ENCODE assay signal across 1 cellular context in the genomic region with DNA sequence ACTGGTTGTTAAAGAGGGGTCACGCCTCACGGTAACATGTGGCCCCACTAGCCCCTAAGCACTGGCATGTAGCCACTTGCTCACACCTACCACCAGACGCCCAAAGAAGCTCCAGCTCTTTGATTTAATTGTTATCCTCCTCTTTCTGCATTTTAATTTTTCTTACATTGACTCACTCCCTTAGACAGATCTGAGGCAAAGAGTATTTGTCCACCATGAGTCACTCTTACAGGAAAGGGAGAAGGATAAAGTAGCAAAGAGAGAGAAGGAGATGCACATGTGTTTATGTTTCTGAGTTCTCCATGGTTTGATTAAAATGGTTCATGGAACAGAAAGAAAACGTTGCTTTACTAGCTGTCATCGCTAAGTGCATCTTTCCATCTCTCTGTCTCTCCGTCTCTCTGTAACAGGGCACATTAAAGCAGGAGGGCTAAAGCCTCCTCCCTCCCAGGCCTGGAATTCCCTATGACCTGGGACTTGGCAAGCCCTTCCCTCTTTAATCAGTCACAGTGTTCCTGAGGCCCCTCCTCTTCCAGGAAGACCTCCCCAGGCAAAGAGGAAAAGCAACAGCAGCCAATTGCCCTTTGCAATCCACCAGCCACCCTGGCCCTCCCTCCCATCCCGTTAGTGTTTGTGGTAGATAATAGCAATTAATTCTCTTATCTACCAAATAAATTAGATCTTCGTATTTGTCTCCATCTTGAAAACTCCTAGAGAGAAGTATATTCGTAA.
TF ChIP-seq lines count a peak whose summit lies in the region.

No MANE protein-coding gene starts in this region.

TF ChIP-seq in GM23338, 12 proteins besides CTCF, POLR2A, EP300 and RAD21 (continued from another document):
- TF ChIP-seq NANOG (IDR thresholded peaks at IDR 0.05; ENCODE audit: borderline replicate concordance) (no peak), EZH2phosphoT487 (IDR thresholded peaks at IDR 0.05; ENCODE audit: unreplicated experiment) (no peak), CREB1 (CRISPR knock-in tag; IDR thresholded peaks at IDR 0.05; ENCODE audit: low read depth) (no peak), EZH2 (IDR thresholded peaks at IDR 0.05; ENCODE audit: low read depth, unreplicated experiment) (no peak)
- TF ChIP-seq, protein P1, sequence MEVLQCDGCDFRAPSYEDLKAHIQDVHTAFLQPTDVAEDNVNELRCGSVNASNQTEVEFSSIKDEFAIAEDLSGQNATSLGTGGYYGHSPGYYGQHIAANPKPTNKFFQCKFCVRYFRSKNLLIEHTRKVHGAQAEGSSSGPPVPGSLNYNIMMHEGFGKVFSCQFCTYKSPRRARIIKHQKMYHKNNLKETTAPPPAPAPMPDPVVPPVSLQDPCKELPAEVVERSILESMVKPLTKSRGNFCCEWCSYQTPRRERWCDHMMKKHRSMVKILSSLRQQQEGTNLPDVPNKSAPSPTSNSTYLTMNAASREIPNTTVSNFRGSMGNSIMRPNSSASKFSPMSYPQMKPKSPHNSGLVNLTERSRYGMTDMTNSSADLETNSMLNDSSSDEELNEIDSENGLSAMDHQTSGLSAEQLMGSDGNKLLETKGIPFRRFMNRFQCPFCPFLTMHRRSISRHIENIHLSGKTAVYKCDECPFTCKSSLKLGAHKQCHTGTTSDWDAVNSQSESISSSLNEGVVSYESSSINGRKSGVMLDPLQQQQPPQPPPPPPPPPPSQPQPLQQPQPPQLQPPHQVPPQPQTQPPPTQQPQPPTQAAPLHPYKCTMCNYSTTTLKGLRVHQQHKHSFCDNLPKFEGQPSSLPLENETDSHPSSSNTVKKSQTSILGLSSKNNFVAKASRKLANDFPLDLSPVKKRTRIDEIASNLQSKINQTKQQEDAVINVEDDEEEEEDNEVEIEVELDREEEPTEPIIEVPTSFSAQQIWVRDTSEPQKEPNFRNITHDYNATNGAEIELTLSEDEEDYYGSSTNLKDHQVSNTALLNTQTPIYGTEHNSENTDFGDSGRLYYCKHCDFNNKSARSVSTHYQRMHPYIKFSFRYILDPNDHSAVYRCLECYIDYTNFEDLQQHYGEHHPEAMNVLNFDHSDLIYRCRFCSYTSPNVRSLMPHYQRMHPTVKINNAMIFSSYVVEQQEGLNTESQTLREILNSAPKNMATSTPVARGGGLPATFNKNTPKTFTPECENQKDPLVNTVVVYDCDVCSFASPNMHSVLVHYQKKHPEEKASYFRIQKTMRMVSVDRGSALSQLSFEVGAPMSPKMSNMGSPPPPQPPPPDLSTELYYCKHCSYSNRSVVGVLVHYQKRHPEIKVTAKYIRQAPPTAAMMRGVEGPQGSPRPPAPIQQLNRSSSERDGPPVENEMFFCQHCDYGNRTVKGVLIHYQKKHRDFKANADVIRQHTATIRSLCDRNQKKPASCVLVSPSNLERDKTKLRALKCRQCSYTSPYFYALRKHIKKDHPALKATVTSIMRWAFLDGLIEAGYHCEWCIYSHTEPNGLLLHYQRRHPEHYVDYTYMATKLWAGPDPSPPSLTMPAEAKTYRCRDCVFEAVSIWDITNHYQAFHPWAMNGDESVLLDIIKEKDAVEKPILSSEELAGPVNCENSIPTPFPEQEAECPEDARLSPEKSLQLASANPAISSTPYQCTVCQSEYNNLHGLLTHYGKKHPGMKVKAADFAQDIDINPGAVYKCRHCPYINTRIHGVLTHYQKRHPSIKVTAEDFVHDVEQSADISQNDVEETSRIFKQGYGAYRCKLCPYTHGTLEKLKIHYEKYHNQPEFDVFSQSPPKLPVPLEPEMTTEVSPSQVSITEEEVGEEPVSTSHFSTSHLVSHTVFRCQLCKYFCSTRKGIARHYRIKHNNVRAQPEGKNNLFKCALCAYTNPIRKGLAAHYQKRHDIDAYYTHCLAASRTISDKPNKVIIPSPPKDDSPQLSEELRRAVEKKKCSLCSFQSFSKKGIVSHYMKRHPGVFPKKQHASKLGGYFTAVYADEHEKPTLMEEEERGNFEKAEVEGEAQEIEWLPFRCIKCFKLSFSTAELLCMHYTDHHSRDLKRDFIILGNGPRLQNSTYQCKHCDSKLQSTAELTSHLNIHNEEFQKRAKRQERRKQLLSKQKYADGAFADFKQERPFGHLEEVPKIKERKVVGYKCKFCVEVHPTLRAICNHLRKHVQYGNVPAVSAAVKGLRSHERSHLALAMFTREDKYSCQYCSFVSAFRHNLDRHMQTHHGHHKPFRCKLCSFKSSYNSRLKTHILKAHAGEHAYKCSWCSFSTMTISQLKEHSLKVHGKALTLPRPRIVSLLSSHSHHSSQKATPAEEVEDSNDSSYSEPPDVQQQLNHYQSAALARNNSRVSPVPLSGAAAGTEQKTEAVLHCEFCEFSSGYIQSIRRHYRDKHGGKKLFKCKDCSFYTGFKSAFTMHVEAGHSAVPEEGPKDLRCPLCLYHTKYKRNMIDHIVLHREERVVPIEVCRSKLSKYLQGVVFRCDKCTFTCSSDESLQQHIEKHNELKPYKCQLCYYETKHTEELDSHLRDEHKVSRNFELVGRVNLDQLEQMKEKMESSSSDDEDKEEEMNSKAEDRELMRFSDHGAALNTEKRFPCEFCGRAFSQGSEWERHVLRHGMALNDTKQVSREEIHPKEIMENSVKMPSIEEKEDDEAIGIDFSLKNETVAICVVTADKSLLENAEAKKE (CRISPR knock-in tag; IDR thresholded peaks at IDR 0.05), result no peak
- TF ChIP-seq, protein P2, sequence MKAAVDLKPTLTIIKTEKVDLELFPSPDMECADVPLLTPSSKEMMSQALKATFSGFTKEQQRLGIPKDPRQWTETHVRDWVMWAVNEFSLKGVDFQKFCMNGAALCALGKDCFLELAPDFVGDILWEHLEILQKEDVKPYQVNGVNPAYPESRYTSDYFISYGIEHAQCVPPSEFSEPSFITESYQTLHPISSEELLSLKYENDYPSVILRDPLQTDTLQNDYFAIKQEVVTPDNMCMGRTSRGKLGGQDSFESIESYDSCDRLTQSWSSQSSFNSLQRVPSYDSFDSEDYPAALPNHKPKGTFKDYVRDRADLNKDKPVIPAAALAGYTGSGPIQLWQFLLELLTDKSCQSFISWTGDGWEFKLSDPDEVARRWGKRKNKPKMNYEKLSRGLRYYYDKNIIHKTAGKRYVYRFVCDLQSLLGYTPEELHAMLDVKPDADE (IDR thresholded peaks at IDR 0.05), result no peak
- TF ChIP-seq, protein P3, sequence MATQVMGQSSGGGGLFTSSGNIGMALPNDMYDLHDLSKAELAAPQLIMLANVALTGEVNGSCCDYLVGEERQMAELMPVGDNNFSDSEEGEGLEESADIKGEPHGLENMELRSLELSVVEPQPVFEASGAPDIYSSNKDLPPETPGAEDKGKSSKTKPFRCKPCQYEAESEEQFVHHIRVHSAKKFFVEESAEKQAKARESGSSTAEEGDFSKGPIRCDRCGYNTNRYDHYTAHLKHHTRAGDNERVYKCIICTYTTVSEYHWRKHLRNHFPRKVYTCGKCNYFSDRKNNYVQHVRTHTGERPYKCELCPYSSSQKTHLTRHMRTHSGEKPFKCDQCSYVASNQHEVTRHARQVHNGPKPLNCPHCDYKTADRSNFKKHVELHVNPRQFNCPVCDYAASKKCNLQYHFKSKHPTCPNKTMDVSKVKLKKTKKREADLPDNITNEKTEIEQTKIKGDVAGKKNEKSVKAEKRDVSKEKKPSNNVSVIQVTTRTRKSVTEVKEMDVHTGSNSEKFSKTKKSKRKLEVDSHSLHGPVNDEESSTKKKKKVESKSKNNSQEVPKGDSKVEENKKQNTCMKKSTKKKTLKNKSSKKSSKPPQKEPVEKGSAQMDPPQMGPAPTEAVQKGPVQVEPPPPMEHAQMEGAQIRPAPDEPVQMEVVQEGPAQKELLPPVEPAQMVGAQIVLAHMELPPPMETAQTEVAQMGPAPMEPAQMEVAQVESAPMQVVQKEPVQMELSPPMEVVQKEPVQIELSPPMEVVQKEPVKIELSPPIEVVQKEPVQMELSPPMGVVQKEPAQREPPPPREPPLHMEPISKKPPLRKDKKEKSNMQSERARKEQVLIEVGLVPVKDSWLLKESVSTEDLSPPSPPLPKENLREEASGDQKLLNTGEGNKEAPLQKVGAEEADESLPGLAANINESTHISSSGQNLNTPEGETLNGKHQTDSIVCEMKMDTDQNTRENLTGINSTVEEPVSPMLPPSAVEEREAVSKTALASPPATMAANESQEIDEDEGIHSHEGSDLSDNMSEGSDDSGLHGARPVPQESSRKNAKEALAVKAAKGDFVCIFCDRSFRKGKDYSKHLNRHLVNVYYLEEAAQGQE (IDR thresholded peaks at IDR 0.05; ENCODE audit: unreplicated experiment), result no peak
